Comparison of ENCODE assay signal across 1 cellular context in the genomic region with DNA sequence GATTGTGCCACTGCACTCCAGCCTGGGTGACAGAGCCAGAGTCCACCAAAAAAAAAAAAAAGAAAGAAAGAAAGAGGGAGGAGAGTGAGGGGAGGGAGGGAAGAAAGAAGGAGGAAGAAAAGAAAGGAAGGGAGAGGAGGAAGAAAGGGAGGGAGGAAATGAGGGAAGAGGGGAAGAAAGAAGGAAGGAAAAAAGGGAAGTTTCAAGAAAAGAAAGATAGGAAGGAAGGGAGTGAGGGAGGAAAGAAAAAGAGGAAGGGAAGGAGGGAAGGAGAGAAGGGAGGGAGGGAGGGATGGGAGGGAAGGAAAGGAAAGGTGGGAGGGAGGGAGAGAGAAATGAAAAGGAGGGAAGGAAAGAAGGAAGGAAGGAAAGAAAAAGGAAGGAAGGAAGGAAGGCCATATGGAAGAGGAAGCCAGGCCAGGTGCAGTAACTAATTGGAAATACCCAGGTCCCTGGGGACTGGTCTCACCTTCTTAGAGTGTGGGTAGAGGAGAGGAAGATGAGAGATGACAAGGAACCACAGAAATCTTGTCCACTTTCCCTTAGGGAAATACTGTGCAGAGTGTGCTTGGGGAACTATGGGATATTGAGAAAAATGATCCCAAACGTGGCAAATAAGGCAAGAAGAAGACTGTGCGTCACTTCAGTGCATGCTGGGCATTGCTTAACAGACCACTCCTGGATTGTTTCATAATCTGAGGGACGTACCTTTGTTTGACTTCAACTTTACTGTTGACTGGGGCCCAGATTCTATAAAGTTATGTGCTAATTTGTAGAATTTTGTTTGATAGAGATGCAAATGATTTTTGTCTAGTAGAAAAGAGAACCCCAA.
TF ChIP-seq lines count a peak whose summit lies in the region.

No MANE protein-coding gene starts in this region.

TF ChIP-seq in HepG2, 621 proteins besides CTCF, POLR2A, EP300 and RAD21 (continued from another document):
- TF ChIP-seq, protein P1, sequence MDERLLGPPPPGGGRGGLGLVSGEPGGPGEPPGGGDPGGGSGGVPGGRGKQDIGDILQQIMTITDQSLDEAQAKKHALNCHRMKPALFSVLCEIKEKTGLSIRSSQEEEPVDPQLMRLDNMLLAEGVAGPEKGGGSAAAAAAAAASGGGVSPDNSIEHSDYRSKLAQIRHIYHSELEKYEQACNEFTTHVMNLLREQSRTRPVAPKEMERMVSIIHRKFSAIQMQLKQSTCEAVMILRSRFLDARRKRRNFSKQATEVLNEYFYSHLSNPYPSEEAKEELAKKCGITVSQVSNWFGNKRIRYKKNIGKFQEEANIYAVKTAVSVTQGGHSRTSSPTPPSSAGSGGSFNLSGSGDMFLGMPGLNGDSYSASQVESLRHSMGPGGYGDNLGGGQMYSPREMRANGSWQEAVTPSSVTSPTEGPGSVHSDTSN (CRISPR knock-in tag; IDR thresholded peaks at IDR 0.05): no peak
- TF ChIP-seq ONECUT2 (CRISPR knock-in tag; IDR thresholded peaks at IDR 0.05): no peak
- TF ChIP-seq FOXA1 (IDR thresholded peaks at IDR 0.05): no peak
- TF ChIP-seq FOXA1 (CRISPR knock-in tag; IDR thresholded peaks at IDR 0.05): no peak
- TF ChIP-seq POLR2G (IDR thresholded peaks at IDR 0.05; ENCODE audit: low read depth, low read length): no peak
- TF ChIP-seq, protein P2, sequence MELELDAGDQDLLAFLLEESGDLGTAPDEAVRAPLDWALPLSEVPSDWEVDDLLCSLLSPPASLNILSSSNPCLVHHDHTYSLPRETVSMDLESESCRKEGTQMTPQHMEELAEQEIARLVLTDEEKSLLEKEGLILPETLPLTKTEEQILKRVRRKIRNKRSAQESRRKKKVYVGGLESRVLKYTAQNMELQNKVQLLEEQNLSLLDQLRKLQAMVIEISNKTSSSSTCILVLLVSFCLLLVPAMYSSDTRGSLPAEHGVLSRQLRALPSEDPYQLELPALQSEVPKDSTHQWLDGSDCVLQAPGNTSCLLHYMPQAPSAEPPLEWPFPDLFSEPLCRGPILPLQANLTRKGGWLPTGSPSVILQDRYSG (CRISPR knock-in tag; IDR thresholded peaks at IDR 0.05): no peak
- no peak for TF ChIP-seq ZMAT3 (CRISPR knock-in tag; conservative IDR thresholded peaks at IDR 0.05)
- TF ChIP-seq NONO (IDR thresholded peaks at IDR 0.05): 0 out of 2 replicates have a peak, but pooled peaks have one; percentile 5
- no peak for TF ChIP-seq NONO (CRISPR knock-in tag; conservative IDR thresholded peaks at IDR 0.05)
- no peak for TF ChIP-seq ZNF674 (CRISPR knock-in tag; IDR thresholded peaks at IDR 0.05; ENCODE audit: low read depth)
- no peak for TF ChIP-seq AHR (CRISPR knock-in tag; IDR thresholded peaks at IDR 0.05)
